ENCODE assay signal across 30 cellular contexts in the genomic region with DNA sequence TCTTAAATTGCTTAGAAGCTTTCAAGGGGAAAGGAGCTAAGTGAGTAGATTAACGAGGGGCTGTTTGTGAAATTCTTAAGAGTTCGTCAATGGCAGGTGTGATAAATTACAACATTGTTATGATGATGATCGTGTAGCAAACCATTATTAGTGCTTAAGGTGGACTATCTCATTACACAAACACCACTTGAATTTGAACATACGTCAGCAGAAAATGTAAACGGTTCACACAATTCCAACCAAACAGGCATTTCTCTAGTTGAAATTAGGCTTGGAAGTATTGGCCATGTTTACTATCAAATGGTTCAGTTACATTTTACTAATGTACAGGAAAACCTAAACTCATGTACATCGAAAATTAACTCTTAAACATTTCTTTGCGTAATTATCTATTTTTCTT.
"Had no signal": no experiment of that assay in that cellular context is flagged by ENCODE, and none has a peak within 500 bp of the region (broad histone marks: within the 10 kb centered on the region; RNA-seq: fewer than 3 reads in every experiment).

No MANE protein-coding gene starts in this region.

- H3K27ac ChIP-seq: esophagus muscularis mucosa, foreskin keratinocyte, heart left ventricle, lower lobe of right lung, neural progenitor cell, parathyroid adenoma, psoas muscle, stomach, thyroid gland, upper lobe of left lung, vagina had no signal

- H3K9ac ChIP-seq: neural progenitor cell, parathyroid adenoma had no signal

- DNase-seq: activated CD4-positive, alpha-beta T cell treated with anti-CD3 and anti-CD28 coated beads for 36 hours; activated CD4-positive, CD25-positive, alpha-beta regulatory T cell; activated naive CD4-positive, alpha-beta T cell; activated T-cell treated with anti-CD3 and anti-CD28 coated beads for 4 hours; activated T-cell treated with anti-CD3 and anti-CD28 coated beads, Interleukin-2, amount 50 U/mL, for 72 hours; dermis blood vessel endothelial cell; effector CD4-positive, alpha-beta T cell; foreskin keratinocyte; heart left ventricle; hypothalamus; kidney glomerular epithelial cell; lower lobe of right lung; mesenchymal stem cell; naive thymus-derived CD8-positive, alpha-beta T cell; occipital lobe; psoas muscle; stimulated activated CD4-positive, alpha-beta T cell treated with anti-CD3 and anti-CD28 coated beads, Interleukin-15, amount 100 ng/mL, for 24 hours; stimulated activated CD4-positive, alpha-beta T cell treated with anti-CD3 and anti-CD28 coated beads, Interleukin-2, amount 100 ng/mL, for 24 hours; stimulated activated naive B cell treated with anti-CD40 and anti-IgM and Interleukin-4, amounts not matched to agents 10 μg/mL and 1 μg/mL and 100 μg/mL, for 72 hours; stomach; thyroid gland; upper lobe of left lung had no signal

- H3K27me3 Mint-ChIP-seq: activated CD4-positive, alpha-beta T cell treated with anti-CD3 and anti-CD28 coated beads for 36 hours; central memory CD8-positive, alpha-beta T cell; naive thymus-derived CD8-positive, alpha-beta T cell; stimulated activated naive B cell treated with anti-CD40 and anti-IgM and Interleukin-4, amounts not matched to agents 10 μg/mL and 1 μg/mL and 100 μg/mL, for 72 hours had no signal

- H3K36me3 Mint-ChIP-seq: activated naive CD4-positive, alpha-beta T cell treated with anti-CD3 and anti-CD28 coated beads, Interleukin-2, amount 50 U/mL, for 72 hours; naive thymus-derived CD8-positive, alpha-beta T cell; neural progenitor cell; stimulated activated naive B cell treated with anti-CD40 and anti-IgM and Interleukin-4, amounts not matched to agents 10 μg/mL and 1 μg/mL and 100 μg/mL, for 72 hours had no signal

- H3K36me3 ChIP-seq: esophagus muscularis mucosa, heart left ventricle, lower lobe of right lung, neural progenitor cell, stomach, thyroid gland, upper lobe of left lung, vagina had no signal

- ATAC-seq: activated CD4-positive, alpha-beta T cell treated with anti-CD3 and anti-CD28 coated beads for 36 hours; activated naive CD4-positive, alpha-beta T cell treated with anti-CD3 and anti-CD28 coated beads, Interleukin-2, amount 50 U/mL, for 72 hours; activated T-cell treated with anti-CD3 and anti-CD28 coated beads, Interleukin-2, amount 50 U/mL, for 72 hours; foreskin keratinocyte; heart left ventricle; left lobe of liver; lower lobe of right lung; naive thymus-derived CD8-positive, alpha-beta T cell; psoas muscle; stimulated activated naive B cell treated with anti-CD40 and anti-IgM and Interleukin-4, amounts not matched to agents 10 μg/mL and 1 μg/mL and 100 μg/mL, for 72 hours had no signal

- H3K4me2 ChIP-seq: neural progenitor cell had no signal

- H3K27me3 ChIP-seq: esophagus muscularis mucosa, foreskin keratinocyte, heart left ventricle, neural progenitor cell, stomach, thyroid gland, upper lobe of left lung, vagina had no signal

- H3K79me2 ChIP-seq: parathyroid adenoma had no signal

- H3K4me1 ChIP-seq: esophagus muscularis mucosa, heart left ventricle, lower lobe of right lung, neural progenitor cell, parathyroid adenoma, psoas muscle, stomach, thyroid gland, upper lobe of left lung, vagina had no signal

- H2AFZ ChIP-seq: neural progenitor cell, parathyroid adenoma had no signal

- H3K9me3 ChIP-seq: esophagus muscularis mucosa, heart left ventricle, lower lobe of right lung, psoas muscle, stomach, thyroid gland, upper lobe of left lung, vagina had no signal

- H3K27ac Mint-ChIP-seq: activated CD4-positive, alpha-beta T cell treated with anti-CD3 and anti-CD28 coated beads for 36 hours; activated naive CD4-positive, alpha-beta T cell treated with anti-CD3 and anti-CD28 coated beads, Interleukin-2, amount 50 U/mL, for 72 hours; activated T-cell treated with anti-CD3 and anti-CD28 coated beads, Interleukin-2, amount 50 U/mL, for 72 hours; naive thymus-derived CD8-positive, alpha-beta T cell; neural progenitor cell; stimulated activated naive B cell treated with anti-CD40 and anti-IgM and Interleukin-4, amounts not matched to agents 10 μg/mL and 1 μg/mL and 100 μg/mL, for 72 hours had no signal

- H3K4me1 Mint-ChIP-seq: activated CD4-positive, alpha-beta T cell treated with anti-CD3 and anti-CD28 coated beads for 36 hours; central memory CD8-positive, alpha-beta T cell; naive thymus-derived CD8-positive, alpha-beta T cell; neural progenitor cell; stimulated activated naive B cell treated with anti-CD40 and anti-IgM and Interleukin-4, amounts not matched to agents 10 μg/mL and 1 μg/mL and 100 μg/mL, for 72 hours had no signal

- H3K4me3 ChIP-seq: esophagus muscularis mucosa, heart left ventricle, lower lobe of right lung, neural progenitor cell, psoas muscle, stomach, thyroid gland, upper lobe of left lung, vagina had no signal

- FAIRE-seq: bronchial epithelial cell had no signal

- H3K4me3 Mint-ChIP-seq: activated CD4-positive, alpha-beta T cell treated with anti-CD3 and anti-CD28 coated beads for 36 hours; activated T-cell treated with anti-CD3 and anti-CD28 coated beads, Interleukin-2, amount 50 U/mL, for 72 hours; central memory CD8-positive, alpha-beta T cell; naive thymus-derived CD8-positive, alpha-beta T cell; neural progenitor cell; stimulated activated naive B cell treated with anti-CD40 and anti-IgM and Interleukin-4, amounts not matched to agents 10 μg/mL and 1 μg/mL and 100 μg/mL, for 72 hours had no signal
